ENCODE assay signal across 19 cellular contexts in the genomic region with DNA sequence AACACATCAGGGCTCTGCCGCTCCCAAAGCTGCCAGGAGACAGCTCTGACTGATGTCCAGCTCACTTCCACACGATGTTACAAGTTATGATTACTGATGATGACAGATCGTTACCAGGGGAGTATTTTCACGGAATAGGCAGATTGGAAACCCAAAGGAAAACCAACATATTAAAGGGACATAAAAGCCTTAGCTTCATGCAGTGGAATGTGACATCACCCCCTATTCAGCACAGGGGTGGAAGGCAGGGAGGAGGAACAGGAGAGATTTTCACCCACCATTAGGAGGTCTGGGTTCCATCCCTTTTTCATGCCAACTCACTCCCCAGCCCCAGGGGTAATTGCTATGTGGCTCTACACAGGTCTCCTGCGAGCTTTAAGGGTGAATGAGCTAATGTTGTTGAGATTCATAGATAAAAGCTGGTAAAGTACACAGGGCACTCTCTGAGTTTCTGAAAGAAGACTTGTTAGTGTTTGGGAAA.
DNase-seq lines count a peak whose midpoint lies in the region; ATAC-seq, FAIRE-seq and TF ChIP-seq lines count a peak whose summit lies in the region.
"Had no signal": no experiment of that assay in that cellular context is flagged by ENCODE, and none has a peak within 500 bp of the region (broad histone marks: within the 10 kb centered on the region; RNA-seq: fewer than 3 reads in every experiment).

No MANE protein-coding gene starts in this region.

- no peaks in the 10 kb centered on the region for H3K36me3 ChIP-seq in RWPE2 (ENCODE audit: low read depth)
- H3K36me3 ChIP-seq in hepatocyte (replicated peaks; ENCODE audit: insufficient read depth, low read depth): no peaks in the 10 kb centered on the region
- no peaks in the 10 kb centered on the region for H3K36me3 ChIP-seq in skeletal muscle tissue (ENCODE audit: control insufficient read depth in 3 of 3, insufficient read depth in 3 of 3, low read length in 3 of 3)
- H3K36me3 ChIP-seq: left lung had no signal

- no peak overlapping the region for H2AFZ ChIP-seq in hepatocyte

- H3K4me2 ChIP-seq in hepatocyte: peak overlapping the region; percentile 61

- peak; percentile 100 for FAIRE-seq in G401.6 (lab: Jason Lieb, UNC)
- FAIRE-seq: D721Med, frontal cortex had no signal

- no peaks in the 10 kb centered on the region for H3K9me3 ChIP-seq in RWPE2 (ENCODE audit: severe bottlenecking)
- no peaks in the 10 kb centered on the region for H3K9me3 ChIP-seq in hepatocyte (ENCODE audit: low read depth)
- H3K9me3 ChIP-seq in skeletal muscle tissue (ENCODE audit: control insufficient read depth in 3 of 3, low read length in 3 of 3): no peaks in the 10 kb centered on the region
- H3K9me3 ChIP-seq: left lung had no signal

- no peaks in the 10 kb centered on the region for H3K9me2 ChIP-seq in hepatocyte (replicated peaks; ENCODE audit: insufficient read depth)

- H4K20me1 ChIP-seq in hepatocyte (ENCODE audit: insufficient read depth, poor library complexity, severe bottlenecking): no peaks in the 10 kb centered on the region

- no peak overlapping the region for H3K4me3 ChIP-seq in RWPE2 (ENCODE audit: severe bottlenecking)
- no peak overlapping the region for H3K4me3 ChIP-seq in hepatocyte
- H3K4me3 ChIP-seq in skeletal muscle tissue (ENCODE audit: low read length in 3 of 3): peak overlapping the region in 1 of 3 donors; percentile 4
- H3K4me3 ChIP-seq: left lung had no signal

- no peaks in the 10 kb centered on the region for H3K79me2 ChIP-seq in hepatocyte

- H3K27ac ChIP-seq in RWPE2 (ENCODE audit: poor library complexity, severe bottlenecking) (no peak overlapping the region), hepatocyte (no peak overlapping the region), skeletal muscle tissue (ENCODE audit: low read depth, low read length) (no peak overlapping the region)
- H3K27ac ChIP-seq: left lung had no signal

- no peak for DNase-seq in RWPE2 (ENCODE audit: low spot score)
- no peak for DNase-seq in hepatocyte (ENCODE audit: low spot score)
- no peak for DNase-seq in activated T-cell treated with anti-CD3 and anti-CD28 coated beads, Interleukin-2, amount 50 U/mL, for 48 hours
- DNase-seq in GF-D8 (lab: John Stamatoyannopoulos, UW): no peak
- DNase-seq: activated CD8-positive, alpha-beta memory T cell treated with anti-CD3 and anti-CD28 coated beads for 24 hours; central memory CD4-positive, alpha-beta T cell; endodermal cell; KBM-7; left lung; naive thymus-derived CD8-positive, alpha-beta T cell; NCI-H1105 treated with DMSO at 0.1 percent for 48 hours; NCI-H774; stimulated activated CD4-positive, alpha-beta T cell treated with anti-CD3 and anti-CD28 coated beads, Interleukin-15, amount 100 ng/mL, for 24 hours had no signal

- H3K27me3 ChIP-seq in RWPE2 (ENCODE audit: insufficient read depth, poor library complexity, severe bottlenecking) (no peaks in the 10 kb centered on the region), hepatocyte (no peaks in the 10 kb centered on the region), skeletal muscle tissue (ENCODE audit: control insufficient read depth in 3 of 3, insufficient read depth in 3 of 3, low read length in 3 of 3) (peaks cover 0 to 6% (median 4%) of the 10 kb centered on the region in 3 donors)

- H3K9ac ChIP-seq in skeletal muscle tissue (ENCODE audit: low read depth in 1 of 3, low read length in 3 of 3): peak overlapping the region in 2 of 3 donors; percentile 3 to 15

- no peak for TF ChIP-seq CTCF in RWPE2 (IDR thresholded peaks at IDR 0.05; ENCODE audit: poor library complexity, severe bottlenecking)
- no peak for TF ChIP-seq CTCF in hepatocyte (IDR thresholded peaks at IDR 0.05; ENCODE audit: poor library complexity)

- H3K4me1 ChIP-seq in RWPE2 (ENCODE audit: insufficient read depth, poor library complexity, severe bottlenecking) (no peaks in the 10 kb centered on the region), hepatocyte (ENCODE audit: insufficient read depth) (peaks cover 17% of the 10 kb centered on the region), skeletal muscle tissue (ENCODE audit: control insufficient read depth in 3 of 3, insufficient read depth in 3 of 3, low read length in 3 of 3) (peaks cover 11 to 18% (median 16%) of the 10 kb centered on the region in 3 donors)
- H3K4me1 ChIP-seq: left lung had no signal

- WGBS in hepatocyte (ENCODE audit: low lambda C conversion rate, missing lambda C conversion rate): 42% methylated on average over 5 of the region's 5 CpGs

- 0 out of 3 replicates have a peak, but pooled peaks have one; percentile 19 for ATAC-seq in RWPE2 (ENCODE audit: low read depth)
- ATAC-seq in GM21526 (IDR thresholded peaks at IDR 0.05; ENCODE audit: low FRiP score, unreplicated experiment): no peak
- no peak for ATAC-seq in GM18511 (IDR thresholded peaks at IDR 0.05; ENCODE audit: unreplicated experiment)
- ATAC-seq: left lung; naive thymus-derived CD8-positive, alpha-beta T cell had no signal
